In genomic region chr21:46264046-46264689, GRCh38 we compare ENCODE assay signal across 25 cellular contexts. TPM values are rescaled to one million over a fixed set of nuclear protein-coding genes. Genes with fewer than 3 reads are reported as not detected.
DNase-seq lines count a peak whose midpoint lies in the region; ATAC-seq and TF ChIP-seq lines count a peak whose summit lies in the region.
"Had no signal": no experiment of that assay in that cellular context is flagged by ENCODE, and none has a peak within 500 bp of the region (broad histone marks: within the 10 kb centered on the region; RNA-seq: fewer than 3 reads in every experiment).

No MANE protein-coding gene starts in this region.

- H3K27me3 Mint-ChIP-seq in activated CD4-positive, alpha-beta memory T cell treated with anti-CD3 and anti-CD28 coated beads, Interleukin-2, amount 10 ng/mL, durations not matched to agents 7 days and 5 days = no peaks in the 10 kb centered on the region
- H3K27me3 Mint-ChIP-seq in activated CD4-positive, alpha-beta memory T cell treated with anti-CD3 and anti-CD28 coated beads for 36 hours = no peaks in the 10 kb centered on the region
- no peaks in the 10 kb centered on the region for H3K27me3 Mint-ChIP-seq in progenitor cell of endocrine pancreas
- H3K27me3 Mint-ChIP-seq in stimulated activated naive B cell treated with anti-CD40 and anti-IgM and Interleukin-4, amounts not matched to agents 10 μg/mL and 1 μg/mL and 100 μg/mL, for 72 hours = no peaks in the 10 kb centered on the region
- H3K27me3 Mint-ChIP-seq: CD4-positive, alpha-beta memory T cell had no signal

- H3K4me3 Mint-ChIP-seq in activated CD4-positive, alpha-beta memory T cell treated with anti-CD3 and anti-CD28 coated beads, Interleukin-2, amount 10 ng/mL, durations not matched to agents 7 days and 5 days = no peak overlapping the region
- no peak overlapping the region for H3K4me3 Mint-ChIP-seq in activated CD4-positive, alpha-beta memory T cell treated with anti-CD3 and anti-CD28 coated beads for 36 hours
- H3K4me3 Mint-ChIP-seq in progenitor cell of endocrine pancreas (ENCODE audit: low read depth) = no peak overlapping the region
- H3K4me3 Mint-ChIP-seq in stimulated activated naive B cell treated with anti-CD40 and anti-IgM and Interleukin-4, amounts not matched to agents 10 μg/mL and 1 μg/mL and 100 μg/mL, for 72 hours = no peak overlapping the region
- H3K4me3 Mint-ChIP-seq: CD4-positive, alpha-beta memory T cell had no signal

- no peaks in the 10 kb centered on the region for H3K4me1 Mint-ChIP-seq in activated CD4-positive, alpha-beta memory T cell treated with anti-CD3 and anti-CD28 coated beads, Interleukin-2, amount 10 ng/mL, durations not matched to agents 7 days and 5 days
- no peaks in the 10 kb centered on the region for H3K4me1 Mint-ChIP-seq in activated CD4-positive, alpha-beta memory T cell treated with anti-CD3 and anti-CD28 coated beads for 36 hours (ENCODE audit: low read depth)
- no peaks in the 10 kb centered on the region for H3K4me1 Mint-ChIP-seq in progenitor cell of endocrine pancreas (ENCODE audit: low read depth)
- peaks cover 3 to 7% of the 10 kb centered on the region in 2 donors for H3K4me1 Mint-ChIP-seq in stimulated activated naive B cell treated with anti-CD40 and anti-IgM and Interleukin-4, amounts not matched to agents 10 μg/mL and 1 μg/mL and 100 μg/mL, for 72 hours
- H3K4me1 Mint-ChIP-seq: CD4-positive, alpha-beta memory T cell had no signal

- no peaks in the 10 kb centered on the region for H3K4me1 ChIP-seq in HEK293 (ENCODE audit: control insufficient read depth, insufficient read depth, low read length)
- H3K4me1 ChIP-seq: BLaER1 treated with 17β-estradiol and CSF1 and Interleukin-3, amounts not matched to agents 10 nM and 100 nM; Caco-2; HAP-1 had no signal

- H3K9me3 ChIP-seq in HEK293 (ENCODE audit: control insufficient read depth, insufficient read depth, low read depth, low read length) (no peaks in the 10 kb centered on the region), WERI-Rb-1 (ENCODE audit: severe bottlenecking) (no peaks in the 10 kb centered on the region)
- H3K9me3 ChIP-seq: BLaER1 treated with 17β-estradiol and CSF1 and Interleukin-3, amounts not matched to agents 10 nM and 100 nM; Caco-2; HAP-1 had no signal

- peak; percentile 24 for ATAC-seq in esophagus mucosa
- no peak for ATAC-seq in stimulated activated naive B cell treated with anti-CD40 and anti-IgM and Interleukin-4, amounts not matched to agents 10 μg/mL and 1 μg/mL and 100 μg/mL, for 72 hours (replicated peaks)

- CTCF ChIA-PET in activated CD4-positive, alpha-beta memory T cell treated with anti-CD3 and anti-CD28 coated beads, Interleukin-2, amount 10 ng/mL, durations not matched to agents 7 days and 5 days (lab: Charles Lee) = interaction anchor here (0.6 kb wide), 1 partner anchor 11 kb away, joined by 3 read pairs; no protein-coding TSS in a partner anchor
- CTCF ChIA-PET in activated CD4-positive, alpha-beta memory T cell treated with anti-CD3 and anti-CD28 coated beads for 36 hours (lab: Charles Lee) = no interaction called here
- CTCF ChIA-PET in HEK293 (lab: Yijun Ruan, JAX) = no interaction called here

- intact Hi-C loops in activated CD4-positive, alpha-beta memory T cell treated with anti-CD3 and anti-CD28 coated beads for 36 hours (cut with micrococcal nuclease) = no loop called here

- no peaks in the 10 kb centered on the region for H3K27me3 ChIP-seq in WERI-Rb-1 (ENCODE audit: insufficient read depth, low read depth, severe bottlenecking)
- H3K27me3 ChIP-seq: BLaER1 treated with 17β-estradiol and CSF1 and Interleukin-3, amounts not matched to agents 10 nM and 100 nM had no signal

- TF ChIP-seq CTCF in HEK293 (tag by site-specific recombination; IDR thresholded peaks at IDR 0.05) (no peak), progenitor cell of endocrine pancreas (IDR thresholded peaks at IDR 0.05; ENCODE audit: unreplicated experiment) (no peak), WERI-Rb-1 (IDR thresholded peaks at IDR 0.05; ENCODE audit: low read depth, low read length) (no peak)

- H3K4me3 ChIP-seq in HEK293 (ENCODE audit: low read depth, low read length) = no peak overlapping the region
- H3K4me3 ChIP-seq in WERI-Rb-1 (ENCODE audit: low read depth, low read length) = no peak overlapping the region
- H3K4me3 ChIP-seq: BLaER1 treated with 17β-estradiol and CSF1 and Interleukin-3, amounts not matched to agents 10 nM and 100 nM; GM23248; HAP-1; SK-N-MC had no signal

- peaks cover 31% of the 10 kb centered on the region for H3K36me3 Mint-ChIP-seq in activated CD4-positive, alpha-beta memory T cell treated with anti-CD3 and anti-CD28 coated beads, Interleukin-2, amount 10 ng/mL, durations not matched to agents 7 days and 5 days (ENCODE audit: low read depth)
- peaks cover 39% of the 10 kb centered on the region for H3K36me3 Mint-ChIP-seq in activated CD4-positive, alpha-beta memory T cell treated with anti-CD3 and anti-CD28 coated beads for 36 hours
- H3K36me3 Mint-ChIP-seq in progenitor cell of endocrine pancreas (ENCODE audit: insufficient read depth) = peaks cover 26% of the 10 kb centered on the region
- H3K36me3 Mint-ChIP-seq in stimulated activated naive B cell treated with anti-CD40 and anti-IgM and Interleukin-4, amounts not matched to agents 10 μg/mL and 1 μg/mL and 100 μg/mL, for 72 hours = peaks cover 43 to 58% of the 10 kb centered on the region in 2 donors

- H3K27ac Mint-ChIP-seq in activated CD4-positive, alpha-beta memory T cell treated with anti-CD3 and anti-CD28 coated beads, Interleukin-2, amount 10 ng/mL, durations not matched to agents 7 days and 5 days = peak overlapping the region; percentile 19
- no peak overlapping the region for H3K27ac Mint-ChIP-seq in activated CD4-positive, alpha-beta memory T cell treated with anti-CD3 and anti-CD28 coated beads for 36 hours
- H3K27ac Mint-ChIP-seq in progenitor cell of endocrine pancreas = peak overlapping the region; percentile 67
- H3K27ac Mint-ChIP-seq in stimulated activated naive B cell treated with anti-CD40 and anti-IgM and Interleukin-4, amounts not matched to agents 10 μg/mL and 1 μg/mL and 100 μg/mL, for 72 hours = no peak overlapping the region

- peaks cover 64 to 84% of the 10 kb centered on the region in 2 experiments for H3K36me3 ChIP-seq in HEK293 (ENCODE audit: control insufficient read depth in 2 of 2, insufficient read depth in 1 of 2, low read length in 2 of 2)
- peaks cover 92% of the 10 kb centered on the region for H3K36me3 ChIP-seq in WERI-Rb-1

- POLR2A ChIA-PET in activated CD4-positive, alpha-beta memory T cell treated with anti-CD3 and anti-CD28 coated beads, Interleukin-2, amount 10 ng/mL, durations not matched to agents 7 days and 5 days (lab: Charles Lee) = no interaction called here
- POLR2A ChIA-PET in activated CD4-positive, alpha-beta memory T cell treated with anti-CD3 and anti-CD28 coated beads for 36 hours (lab: Charles Lee) = no interaction called here
- POLR2A ChIA-PET in HEK293 (lab: Yijun Ruan, JAX) = no interaction called here

- H3K27ac ChIP-seq in HEK293 (ENCODE audit: extremely low read depth, low read depth, low read length) (no peak overlapping the region), WERI-Rb-1 (no peak overlapping the region)
- H3K27ac ChIP-seq: 22Rv1; BLaER1 treated with 17β-estradiol and CSF1 and Interleukin-3, amounts not matched to agents 10 nM and 100 nM; GM23248; SK-N-MC had no signal

- no peaks in the 10 kb centered on the region for H3K9me3 Mint-ChIP-seq in activated CD4-positive, alpha-beta memory T cell treated with anti-CD3 and anti-CD28 coated beads, Interleukin-2, amount 10 ng/mL, durations not matched to agents 7 days and 5 days
- no peaks in the 10 kb centered on the region for H3K9me3 Mint-ChIP-seq in activated CD4-positive, alpha-beta memory T cell treated with anti-CD3 and anti-CD28 coated beads for 36 hours
- no peaks in the 10 kb centered on the region for H3K9me3 Mint-ChIP-seq in progenitor cell of endocrine pancreas (ENCODE audit: low read depth)
- H3K9me3 Mint-ChIP-seq in stimulated activated naive B cell treated with anti-CD40 and anti-IgM and Interleukin-4, amounts not matched to agents 10 μg/mL and 1 μg/mL and 100 μg/mL, for 72 hours = no peaks in the 10 kb centered on the region
- H3K9me3 Mint-ChIP-seq: CD4-positive, alpha-beta memory T cell had no signal

- DNase-seq in activated CD4-positive, alpha-beta memory T cell treated with anti-CD3 and anti-CD28 coated beads, Interleukin-2, amount 10 ng/mL, durations not matched to agents 7 days and 5 days = no peak
- DNase-seq in activated CD4-positive, alpha-beta memory T cell treated with anti-CD3 and anti-CD28 coated beads for 36 hours = no peak
- DNase-seq in progenitor cell of endocrine pancreas (ENCODE audit: low spot score, unreplicated experiment) = no peak
- no peak for DNase-seq in NCI-H2107 (lab: John Stamatoyannopoulos, UW)
- no peak for DNase-seq in WERI-Rb-1
- DNase-seq in stimulated activated naive B cell treated with anti-CD40 and anti-IgM and Interleukin-4, amounts not matched to agents 10 μg/mL and 1 μg/mL and 100 μg/mL, for 72 hours = no peak
- DNase-seq: ACHN; CD4-positive, alpha-beta memory T cell; DMS 273 treated with DMSO at 0.1 percent for 48 hours; GM23248; Kasumi-1; NCI-H1417; NCI-H1694 treated with DMSO at 0.1 percent for 48 hours; NCI-H2081 treated with DMSO at 0.1 percent for 48 hours; NCI-H446 treated with DMSO at 0.1 percent for 48 hours; NCI-H526 treated with DMSO at 0.1 percent for 48 hours; OCI-M1; SHP77 treated with DMSO at 0.1 percent for 48 hours had no signal

RNA-seq across cellular contexts. Expression of gene MCM3AP, which starts 21.2 kb away (rescaled TPM):
- 100 to 1,000 TPM; 109 to 121 TPM for total RNA-seq in activated CD4-positive, alpha-beta memory T cell treated with anti-CD3 and anti-CD28 coated beads, Interleukin-2, amount 10 ng/mL, durations not matched to agents 7 days and 5 days
- 100 to 1,000 TPM; 117 to 126 TPM for total RNA-seq in activated CD4-positive, alpha-beta memory T cell treated with anti-CD3 and anti-CD28 coated beads for 36 hours
- total RNA-seq in esophagus mucosa (53.6 TPM), progenitor cell of endocrine pancreas (131 and 136 TPM in 2 replicates)

RNA-seq across cellular contexts. Expression of gene YBEY, which starts 22.0 kb away (rescaled TPM):
- total RNA-seq in activated CD4-positive, alpha-beta memory T cell treated with anti-CD3 and anti-CD28 coated beads, Interleukin-2, amount 10 ng/mL, durations not matched to agents 7 days and 5 days = 10 to 100 TPM; 10.8 to 12.1 TPM
- total RNA-seq in activated CD4-positive, alpha-beta memory T cell treated with anti-CD3 and anti-CD28 coated beads for 36 hours = 10 to 100 TPM; 14.4 to 14.8 TPM
- total RNA-seq in esophagus mucosa = 11.9 TPM
- 20.9 and 21.9 TPM in 2 replicates for total RNA-seq in progenitor cell of endocrine pancreas

RNA-seq across cellular contexts. Expression of gene LSS, which starts 35.6 kb away (rescaled TPM):
- 10 to 100 TPM; 54.7 to 56.1 TPM for total RNA-seq in activated CD4-positive, alpha-beta memory T cell treated with anti-CD3 and anti-CD28 coated beads, Interleukin-2, amount 10 ng/mL, durations not matched to agents 7 days and 5 days
- total RNA-seq in activated CD4-positive, alpha-beta memory T cell treated with anti-CD3 and anti-CD28 coated beads for 36 hours = 10 to 100 TPM; 22.7 to 22.8 TPM
- total RNA-seq in esophagus mucosa = 92.6 TPM
- total RNA-seq in progenitor cell of endocrine pancreas = 145 and 147 TPM in 2 replicates

RNA-seq across cellular contexts. Expression of gene C21orf58, which starts 59.5 kb away (rescaled TPM):
- total RNA-seq in activated CD4-positive, alpha-beta memory T cell treated with anti-CD3 and anti-CD28 coated beads, Interleukin-2, amount 10 ng/mL, durations not matched to agents 7 days and 5 days = 10 to 100 TPM; 47.7 to 49.4 TPM
- 10 to 100 TPM; 25.8 to 28.1 TPM for total RNA-seq in activated CD4-positive, alpha-beta memory T cell treated with anti-CD3 and anti-CD28 coated beads for 36 hours
- total RNA-seq in esophagus mucosa (4.7 TPM), progenitor cell of endocrine pancreas (28.6 and 31.5 TPM in 2 replicates)

RNA-seq across cellular contexts. Expression of gene PCNT, which starts 59.8 kb away (rescaled TPM):
- 10 to 100 TPM; 63.7 to 63.9 TPM for total RNA-seq in activated CD4-positive, alpha-beta memory T cell treated with anti-CD3 and anti-CD28 coated beads, Interleukin-2, amount 10 ng/mL, durations not matched to agents 7 days and 5 days
- 10 to 100 TPM; 48.5 to 50.6 TPM for total RNA-seq in activated CD4-positive, alpha-beta memory T cell treated with anti-CD3 and anti-CD28 coated beads for 36 hours
- 18.1 TPM for total RNA-seq in esophagus mucosa
- total RNA-seq in progenitor cell of endocrine pancreas = 47.2 and 53.3 TPM in 2 replicates

Comparison
In these comparisons a context has a peak if more than half of its experiments do, and no peak if none do; other contexts are left out.
1. H3K27ac Mint-ChIP-seq: peak in activated CD4-positive, alpha-beta memory T cell treated with anti-CD3 and anti-CD28 coated beads, Interleukin-2, amount 10 ng/mL, durations not matched to agents 7 days and 5 days (single experiment) and progenitor cell of endocrine pancreas (single experiment); none in activated CD4-positive, alpha-beta memory T cell treated with anti-CD3 and anti-CD28 coated beads for 36 hours (single experiment) and stimulated activated naive B cell treated with anti-CD40 and anti-IgM and Interleukin-4, amounts not matched to agents 10 μg/mL and 1 μg/mL and 100 μg/mL, for 72 hours (single experiment).